17 cellular contexts compared by ENCODE assay signal in genomic region chr12:108228746-108229145, GRCh38.
DNase-seq lines count a peak whose midpoint lies in the region; ATAC-seq and TF ChIP-seq lines count a peak whose summit lies in the region.
"Had no signal": no experiment of that assay in that cellular context is flagged by ENCODE, and none has a peak within 500 bp of the region (broad histone marks: within the 10 kb centered on the region; RNA-seq: fewer than 3 reads in every experiment).

No MANE protein-coding gene starts in this region.

- ATAC-seq in SK-N-SH treated with all-trans-retinoic acid at 6 μM for 48 hours = peak; percentile 53; the same call in 1 of the 3 replicates
- ATAC-seq: GM12878, HCT116 had no signal

- no peak overlapping the region for H4K91ac ChIP-seq in mesenchymal stem cell (ENCODE audit: low read length)

- no peak overlapping the region for H2BK5ac ChIP-seq in mesenchymal stem cell (ENCODE audit: low read depth, low read length, poor library complexity, severe bottlenecking)

- H4K8ac ChIP-seq in mesenchymal stem cell (ENCODE audit: low read length) = no peak overlapping the region

- H3K27ac ChIP-seq in mesenchymal stem cell (ENCODE audit: low read length, poor library complexity, severe bottlenecking) = no peak overlapping the region
- no peak overlapping the region for H3K27ac ChIP-seq in smooth muscle cell (ENCODE audit: low read depth)
- H3K27ac ChIP-seq: C4-2B had no signal

- H3K79me2 ChIP-seq in smooth muscle cell (ENCODE audit: low read depth) = no peaks in the 10 kb centered on the region

- no peak overlapping the region for H3K23ac ChIP-seq in mesenchymal stem cell (ENCODE audit: low read length in 2 of 2)

- H3K4me3 ChIP-seq in mesenchymal stem cell (ENCODE audit: insufficient read depth in 1 of 2, low read depth in 1 of 2, low read length in 2 of 2) (no peak overlapping the region), smooth muscle cell (no peak overlapping the region)
- H3K4me3 ChIP-seq: GM12878 had no signal

- H3K4me1 ChIP-seq in mesenchymal stem cell (ENCODE audit: control insufficient read depth, insufficient read depth, low read depth, low read length) (no peaks in the 10 kb centered on the region), smooth muscle cell (ENCODE audit: low read depth) (no peaks in the 10 kb centered on the region)

- H3K4me2 ChIP-seq in mesenchymal stem cell (ENCODE audit: low read length, poor library complexity, severe bottlenecking) (no peak overlapping the region), smooth muscle cell (no peak overlapping the region)

- H3K4ac ChIP-seq in mesenchymal stem cell (ENCODE audit: low read depth in 1 of 2, low read length in 2 of 2) = no peak overlapping the region

- no peaks in the 10 kb centered on the region for H3F3A ChIP-seq in smooth muscle cell (ENCODE audit: low read depth)

- H2BK15ac ChIP-seq in mesenchymal stem cell (ENCODE audit: low read depth, poor library complexity, severe bottlenecking) = peak overlapping the region; percentile 35

- H4K20me1 ChIP-seq in smooth muscle cell (ENCODE audit: low read depth) = no peaks in the 10 kb centered on the region

- H3K14ac ChIP-seq in mesenchymal stem cell (ENCODE audit: low read length in 2 of 2) = no peak overlapping the region

- H3K79me1 ChIP-seq in mesenchymal stem cell (replicated peaks; ENCODE audit: low read length, poor library complexity, severe bottlenecking) = no peaks in the 10 kb centered on the region

- WGBS in mesenchymal stem cell = 54% methylated on average over 4 of the region's 4 CpGs
- WGBS in smooth muscle cell (ENCODE audit: low lambda C conversion rate) = 68% methylated on average over 4 of the region's 4 CpGs

- DNase-seq in RPMI7951 (ENCODE audit: low read depth) = peak; percentile 15
- DNase-seq in mesenchymal stem cell = no peak
- no peak for DNase-seq in smooth muscle cell (lab: John Stamatoyannopoulos, UW; ENCODE audit: unreplicated experiment)
- DNase-seq in NCI-H526 (lab: John Stamatoyannopoulos, UW) = no peak
- DNase-seq in NCI-H748 treated with DMSO at 0.1 percent for 48 hours (lab: John Stamatoyannopoulos, UW) = no peak
- DNase-seq: ACHN; CD4-positive, alpha-beta T cell; DMS53; DND-41; EL; GOT3; H7; HFFc6 had no signal

- H3K9me3 ChIP-seq in mesenchymal stem cell (ENCODE audit: control insufficient read depth, low read length) = no peaks in the 10 kb centered on the region
- H3K9me3 ChIP-seq in smooth muscle cell (replicated peaks; ENCODE audit: low read depth) = no peaks in the 10 kb centered on the region

- H3K36me3 ChIP-seq in mesenchymal stem cell (ENCODE audit: control insufficient read depth in 1 of 2, insufficient read depth in 2 of 2, low read depth in 1 of 2, low read length in 2 of 2) = no peaks in the 10 kb centered on the region
- no peaks in the 10 kb centered on the region for H3K36me3 ChIP-seq in smooth muscle cell (ENCODE audit: low read depth)

- H2AFZ ChIP-seq in mesenchymal stem cell (ENCODE audit: low read depth, low read length) (no peak overlapping the region), smooth muscle cell (ENCODE audit: low read depth) (no peak overlapping the region)

- H3K27me3 ChIP-seq in mesenchymal stem cell (ENCODE audit: control insufficient read depth in 1 of 2, insufficient read depth in 1 of 2, low read length in 2 of 2) = peaks cover 0 to 15% of the 10 kb centered on the region in 2 experiments
- H3K27me3 ChIP-seq in smooth muscle cell (ENCODE audit: low read depth) = peaks cover 4% of the 10 kb centered on the region

- no peak overlapping the region for H2AK5ac ChIP-seq in mesenchymal stem cell (ENCODE audit: low read length, severe bottlenecking)

- no peak for TF ChIP-seq CTCF in smooth muscle cell (IDR thresholded peaks at IDR 0.05; ENCODE audit: borderline replicate concordance, insufficient read depth, poor library complexity, severe bottlenecking)

- H3K18ac ChIP-seq in mesenchymal stem cell (ENCODE audit: low read depth in 1 of 2, low read length in 2 of 2) = no peak overlapping the region

- no peak overlapping the region for H2BK12ac ChIP-seq in mesenchymal stem cell (ENCODE audit: low read length in 2 of 2)

- H2BK120ac ChIP-seq in mesenchymal stem cell (ENCODE audit: low read depth, low read length) = no peak overlapping the region

- H3K9ac ChIP-seq in mesenchymal stem cell (ENCODE audit: low read length) = no peak overlapping the region
- no peak overlapping the region for H3K9ac ChIP-seq in smooth muscle cell (ENCODE audit: low read depth)

TF ChIP-seq in SK-N-SH treated with all-trans-retinoic acid at 6 μM for 48 hours, 23 proteins besides CTCF, POLR2A, EP300 and RAD21:
- no peak for TF ChIP-seq OSR1 (CRISPR knock-in tag; IDR thresholded peaks at IDR 0.05)
- TF ChIP-seq, protein P1, sequence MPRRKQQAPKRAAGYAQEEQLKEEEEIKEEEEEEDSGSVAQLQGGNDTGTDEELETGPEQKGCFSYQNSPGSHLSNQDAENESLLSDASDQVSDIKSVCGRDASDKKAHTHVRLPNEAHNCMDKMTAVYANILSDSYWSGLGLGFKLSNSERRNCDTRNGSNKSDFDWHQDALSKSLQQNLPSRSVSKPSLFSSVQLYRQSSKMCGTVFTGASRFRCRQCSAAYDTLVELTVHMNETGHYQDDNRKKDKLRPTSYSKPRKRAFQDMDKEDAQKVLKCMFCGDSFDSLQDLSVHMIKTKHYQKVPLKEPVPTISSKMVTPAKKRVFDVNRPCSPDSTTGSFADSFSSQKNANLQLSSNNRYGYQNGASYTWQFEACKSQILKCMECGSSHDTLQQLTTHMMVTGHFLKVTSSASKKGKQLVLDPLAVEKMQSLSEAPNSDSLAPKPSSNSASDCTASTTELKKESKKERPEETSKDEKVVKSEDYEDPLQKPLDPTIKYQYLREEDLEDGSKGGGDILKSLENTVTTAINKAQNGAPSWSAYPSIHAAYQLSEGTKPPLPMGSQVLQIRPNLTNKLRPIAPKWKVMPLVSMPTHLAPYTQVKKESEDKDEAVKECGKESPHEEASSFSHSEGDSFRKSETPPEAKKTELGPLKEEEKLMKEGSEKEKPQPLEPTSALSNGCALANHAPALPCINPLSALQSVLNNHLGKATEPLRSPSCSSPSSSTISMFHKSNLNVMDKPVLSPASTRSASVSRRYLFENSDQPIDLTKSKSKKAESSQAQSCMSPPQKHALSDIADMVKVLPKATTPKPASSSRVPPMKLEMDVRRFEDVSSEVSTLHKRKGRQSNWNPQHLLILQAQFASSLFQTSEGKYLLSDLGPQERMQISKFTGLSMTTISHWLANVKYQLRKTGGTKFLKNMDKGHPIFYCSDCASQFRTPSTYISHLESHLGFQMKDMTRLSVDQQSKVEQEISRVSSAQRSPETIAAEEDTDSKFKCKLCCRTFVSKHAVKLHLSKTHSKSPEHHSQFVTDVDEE (CRISPR knock-in tag; IDR thresholded peaks at IDR 0.05) = no peak
- no peak for TF ChIP-seq BACH2 (CRISPR knock-in tag; IDR thresholded peaks at IDR 0.05; ENCODE audit: borderline replicate concordance)
- TF ChIP-seq CSDC2 (CRISPR knock-in tag; IDR thresholded peaks at IDR 0.05) = no peak
- no peak for TF ChIP-seq ZFP3 (CRISPR knock-in tag; IDR thresholded peaks at IDR 0.05)
- no peak for TF ChIP-seq ESRRG (CRISPR knock-in tag; IDR thresholded peaks at IDR 0.05)
- TF ChIP-seq ZFP30 (CRISPR knock-in tag; IDR thresholded peaks at IDR 0.05) = no peak
- TF ChIP-seq, protein P2, sequence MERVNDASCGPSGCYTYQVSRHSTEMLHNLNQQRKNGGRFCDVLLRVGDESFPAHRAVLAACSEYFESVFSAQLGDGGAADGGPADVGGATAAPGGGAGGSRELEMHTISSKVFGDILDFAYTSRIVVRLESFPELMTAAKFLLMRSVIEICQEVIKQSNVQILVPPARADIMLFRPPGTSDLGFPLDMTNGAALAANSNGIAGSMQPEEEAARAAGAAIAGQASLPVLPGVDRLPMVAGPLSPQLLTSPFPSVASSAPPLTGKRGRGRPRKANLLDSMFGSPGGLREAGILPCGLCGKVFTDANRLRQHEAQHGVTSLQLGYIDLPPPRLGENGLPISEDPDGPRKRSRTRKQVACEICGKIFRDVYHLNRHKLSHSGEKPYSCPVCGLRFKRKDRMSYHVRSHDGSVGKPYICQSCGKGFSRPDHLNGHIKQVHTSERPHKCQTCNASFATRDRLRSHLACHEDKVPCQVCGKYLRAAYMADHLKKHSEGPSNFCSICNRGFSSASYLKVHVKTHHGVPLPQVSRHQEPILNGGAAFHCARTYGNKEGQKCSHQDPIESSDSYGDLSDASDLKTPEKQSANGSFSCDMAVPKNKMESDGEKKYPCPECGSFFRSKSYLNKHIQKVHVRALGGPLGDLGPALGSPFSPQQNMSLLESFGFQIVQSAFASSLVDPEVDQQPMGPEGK (CRISPR knock-in tag; IDR thresholded peaks at IDR 0.05; ENCODE audit: borderline replicate concordance) = no peak
- no peak for TF ChIP-seq ZNF565 (CRISPR knock-in tag; conservative IDR thresholded peaks at IDR 0.05; ENCODE audit: low read depth)
- TF ChIP-seq ISL1 (CRISPR knock-in tag; IDR thresholded peaks at IDR 0.05) = no peak
- TF ChIP-seq ARNTL (CRISPR knock-in tag; IDR thresholded peaks at IDR 0.05; ENCODE audit: borderline replicate concordance, low read depth) = no peak
- no peak for TF ChIP-seq TCF4 (CRISPR knock-in tag; IDR thresholded peaks at IDR 0.05; ENCODE audit: borderline replicate concordance)
TF ChIP-seq in SK-N-SH treated with all-trans-retinoic acid at 6 μM for 48 hours: peak in this region for 0.
